ENCODE assay signal across 8 cellular contexts in the genomic region with DNA sequence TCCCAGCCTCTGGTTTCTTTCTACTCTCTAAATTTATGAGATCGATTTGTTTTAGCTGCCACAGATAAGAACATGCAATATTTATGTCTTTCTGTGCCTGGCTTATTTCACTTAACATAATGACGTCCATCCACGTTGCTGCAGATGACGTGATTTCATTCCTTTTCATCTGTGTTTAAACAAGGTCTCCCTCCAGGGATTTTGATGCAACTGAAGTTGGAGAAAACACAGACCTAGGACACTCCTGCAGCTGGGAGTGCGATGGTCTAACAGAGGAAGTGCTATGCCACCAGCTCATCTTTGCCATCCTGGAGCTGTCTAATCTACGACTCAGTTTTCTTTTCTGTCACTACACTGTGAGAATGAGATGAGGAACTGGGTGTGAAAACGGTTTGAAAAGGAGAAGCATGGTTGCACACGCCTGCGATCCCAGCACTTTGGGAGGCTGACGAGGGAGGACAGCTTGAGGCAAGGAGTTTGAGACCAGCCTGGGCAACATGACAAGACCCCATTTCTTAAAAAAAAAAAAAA. TPM values are rescaled to one million over a fixed set of nuclear protein-coding genes. Genes with fewer than 3 reads are reported as not detected.
A peak's percentile ranks its signal among the peaks of the same experiment; 100 is the strongest.
DNase-seq lines count a peak whose midpoint lies in the region; ATAC-seq and TF ChIP-seq lines count a peak whose summit lies in the region.

No MANE protein-coding gene starts in this region.

- H3K4me1 Mint-ChIP-seq in activated naive CD4-positive, alpha-beta T cell treated with anti-CD3 and anti-CD28 coated beads for 36 hours (ENCODE audit: low read depth), result peaks cover 35% of the 10 kb centered on the region
- H3K4me1 Mint-ChIP-seq in glutamatergic neuron (ENCODE audit: low read depth, unreplicated experiment), result peaks cover 16% of the 10 kb centered on the region

- intact Hi-C loops in activated naive CD4-positive, alpha-beta T cell treated with anti-CD3 and anti-CD28 coated beads for 36 hours (cut with micrococcal nuclease), result no loop called here
- intact Hi-C loops in tibial artery (cut with DNase I; ENCODE audit: low total_unique reads), result loop anchor here (10.0 kb wide), 1 partner anchor 132 kb away; no protein-coding TSS in a partner anchor

- no peaks in the 10 kb centered on the region for H3K27me3 Mint-ChIP-seq in activated naive CD4-positive, alpha-beta T cell treated with anti-CD3 and anti-CD28 coated beads for 36 hours (ENCODE audit: low read depth)
- peaks cover 8% of the 10 kb centered on the region for H3K27me3 Mint-ChIP-seq in glutamatergic neuron (ENCODE audit: unreplicated experiment)

- TF ChIP-seq CTCF in glutamatergic neuron (IDR thresholded peaks at IDR 0.05; ENCODE audit: partially characterized antibody, unreplicated experiment) (no peak), tibial artery (IDR thresholded peaks at IDR 0.05) (no peak)

- CTCF ChIA-PET in activated naive CD4-positive, alpha-beta T cell treated with anti-CD3 and anti-CD28 coated beads for 36 hours (lab: Charles Lee), result interaction anchor here (0.6 to 1.4 kb wide), 3 partner anchors 20 to 70 kb away, joined by 3 read pairs; no protein-coding TSS in a partner anchor

- no peaks in the 10 kb centered on the region for H3K9me3 ChIP-seq in tibial artery

- H3K4me3 Mint-ChIP-seq in activated naive CD4-positive, alpha-beta T cell treated with anti-CD3 and anti-CD28 coated beads for 36 hours, result peak overlapping the region; percentile 59
- H3K4me3 Mint-ChIP-seq in glutamatergic neuron (ENCODE audit: unreplicated experiment), result peak overlapping the region; percentile 80

- no peak for DNase-seq in activated naive CD4-positive, alpha-beta T cell treated with anti-CD3 and anti-CD28 coated beads for 36 hours
- DNase-seq in activated naive CD4-positive, alpha-beta T cell treated with anti-CD3 and anti-CD28 coated beads, Interleukin-2, amount 50 U/mL, for 16 hours, result no peak
- DNase-seq in glutamatergic neuron, result no peak
- DNase-seq in tibial artery, result no peak
- DNase-seq in NCI-H510A (lab: John Stamatoyannopoulos, UW), result no peak

- H3K9me3 Mint-ChIP-seq in activated naive CD4-positive, alpha-beta T cell treated with anti-CD3 and anti-CD28 coated beads for 36 hours, result no peaks in the 10 kb centered on the region
- H3K9me3 Mint-ChIP-seq in glutamatergic neuron (ENCODE audit: unreplicated experiment), result no peaks in the 10 kb centered on the region

- H3K4me3 ChIP-seq in tibial artery, result peak overlapping the region; percentile 64 to 77

- no peak; the same call in 2 of the 3 replicates for ATAC-seq in SK-N-SH treated with all-trans-retinoic acid at 6 μM for 48 hours
- ATAC-seq in GM21717 (IDR thresholded peaks at IDR 0.05; ENCODE audit: unreplicated experiment), result no peak
- no peak for ATAC-seq in GM21576 (IDR thresholded peaks at IDR 0.05; ENCODE audit: unreplicated experiment)

- no peaks in the 10 kb centered on the region for H3K36me3 Mint-ChIP-seq in activated naive CD4-positive, alpha-beta T cell treated with anti-CD3 and anti-CD28 coated beads for 36 hours (ENCODE audit: low read depth)
- peaks cover 6% of the 10 kb centered on the region for H3K36me3 Mint-ChIP-seq in glutamatergic neuron (ENCODE audit: unreplicated experiment)

- peak overlapping the region; percentile 90 to 98 for H3K27ac ChIP-seq in tibial artery

- H3K4me1 ChIP-seq in tibial artery, result peaks cover 0 to 25% (median 13%) of the 10 kb centered on the region in 4 donors

- H3K27ac Mint-ChIP-seq in activated naive CD4-positive, alpha-beta T cell treated with anti-CD3 and anti-CD28 coated beads for 36 hours, result peak overlapping the region; percentile 18
- H3K27ac Mint-ChIP-seq in glutamatergic neuron (ENCODE audit: unreplicated experiment), result peak overlapping the region; percentile 87

- no peaks in the 10 kb centered on the region for H3K36me3 ChIP-seq in tibial artery

- H3K27me3 ChIP-seq in tibial artery, result no peaks in the 10 kb centered on the region

TF ChIP-seq in SK-N-SH treated with all-trans-retinoic acid at 6 μM for 48 hours, 23 proteins besides CTCF, POLR2A, EP300 and RAD21 (continues in another document):
- TF ChIP-seq TOX (CRISPR knock-in tag; IDR thresholded peaks at IDR 0.05; ENCODE audit: borderline replicate concordance) (peak; percentile 67; the same call in 1 of the 2 replicates), GLIS3 (CRISPR knock-in tag; IDR thresholded peaks at IDR 0.05) (no peak), CSDC2 (CRISPR knock-in tag; IDR thresholded peaks at IDR 0.05) (0 out of 2 replicates have a peak, but pooled peaks have one; percentile 26), ZFP30 (CRISPR knock-in tag; IDR thresholded peaks at IDR 0.05) (peak; percentile 30; the same call in 1 of the 2 replicates), OSR1 (CRISPR knock-in tag; IDR thresholded peaks at IDR 0.05) (no peak), ZNF70 (CRISPR knock-in tag; IDR thresholded peaks at IDR 0.05) (no peak), RARB (CRISPR knock-in tag; IDR thresholded peaks at IDR 0.05) (no peak), PPARA (CRISPR knock-in tag; IDR thresholded peaks at IDR 0.05; ENCODE audit: borderline replicate concordance) (no peak), ARNTL (CRISPR knock-in tag; IDR thresholded peaks at IDR 0.05; ENCODE audit: borderline replicate concordance, low read depth) (no peak), ZNF565 (CRISPR knock-in tag; conservative IDR thresholded peaks at IDR 0.05; ENCODE audit: low read depth) (no peak), ZNF8 (CRISPR knock-in tag; IDR thresholded peaks at IDR 0.05) (peak; percentile 35; the same call in 1 of the 2 replicates), ZC3H10 (CRISPR knock-in tag; IDR thresholded peaks at IDR 0.05) (no peak), POU6F1 (CRISPR knock-in tag; IDR thresholded peaks at IDR 0.05; ENCODE audit: borderline replicate concordance, low read depth) (no peak), ISL1 (CRISPR knock-in tag; IDR thresholded peaks at IDR 0.05) (peak; percentile 80)
- TF ChIP-seq, protein P1, sequence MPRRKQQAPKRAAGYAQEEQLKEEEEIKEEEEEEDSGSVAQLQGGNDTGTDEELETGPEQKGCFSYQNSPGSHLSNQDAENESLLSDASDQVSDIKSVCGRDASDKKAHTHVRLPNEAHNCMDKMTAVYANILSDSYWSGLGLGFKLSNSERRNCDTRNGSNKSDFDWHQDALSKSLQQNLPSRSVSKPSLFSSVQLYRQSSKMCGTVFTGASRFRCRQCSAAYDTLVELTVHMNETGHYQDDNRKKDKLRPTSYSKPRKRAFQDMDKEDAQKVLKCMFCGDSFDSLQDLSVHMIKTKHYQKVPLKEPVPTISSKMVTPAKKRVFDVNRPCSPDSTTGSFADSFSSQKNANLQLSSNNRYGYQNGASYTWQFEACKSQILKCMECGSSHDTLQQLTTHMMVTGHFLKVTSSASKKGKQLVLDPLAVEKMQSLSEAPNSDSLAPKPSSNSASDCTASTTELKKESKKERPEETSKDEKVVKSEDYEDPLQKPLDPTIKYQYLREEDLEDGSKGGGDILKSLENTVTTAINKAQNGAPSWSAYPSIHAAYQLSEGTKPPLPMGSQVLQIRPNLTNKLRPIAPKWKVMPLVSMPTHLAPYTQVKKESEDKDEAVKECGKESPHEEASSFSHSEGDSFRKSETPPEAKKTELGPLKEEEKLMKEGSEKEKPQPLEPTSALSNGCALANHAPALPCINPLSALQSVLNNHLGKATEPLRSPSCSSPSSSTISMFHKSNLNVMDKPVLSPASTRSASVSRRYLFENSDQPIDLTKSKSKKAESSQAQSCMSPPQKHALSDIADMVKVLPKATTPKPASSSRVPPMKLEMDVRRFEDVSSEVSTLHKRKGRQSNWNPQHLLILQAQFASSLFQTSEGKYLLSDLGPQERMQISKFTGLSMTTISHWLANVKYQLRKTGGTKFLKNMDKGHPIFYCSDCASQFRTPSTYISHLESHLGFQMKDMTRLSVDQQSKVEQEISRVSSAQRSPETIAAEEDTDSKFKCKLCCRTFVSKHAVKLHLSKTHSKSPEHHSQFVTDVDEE (CRISPR knock-in tag; IDR thresholded peaks at IDR 0.05), result peak; percentile 89
- TF ChIP-seq, protein P2, sequence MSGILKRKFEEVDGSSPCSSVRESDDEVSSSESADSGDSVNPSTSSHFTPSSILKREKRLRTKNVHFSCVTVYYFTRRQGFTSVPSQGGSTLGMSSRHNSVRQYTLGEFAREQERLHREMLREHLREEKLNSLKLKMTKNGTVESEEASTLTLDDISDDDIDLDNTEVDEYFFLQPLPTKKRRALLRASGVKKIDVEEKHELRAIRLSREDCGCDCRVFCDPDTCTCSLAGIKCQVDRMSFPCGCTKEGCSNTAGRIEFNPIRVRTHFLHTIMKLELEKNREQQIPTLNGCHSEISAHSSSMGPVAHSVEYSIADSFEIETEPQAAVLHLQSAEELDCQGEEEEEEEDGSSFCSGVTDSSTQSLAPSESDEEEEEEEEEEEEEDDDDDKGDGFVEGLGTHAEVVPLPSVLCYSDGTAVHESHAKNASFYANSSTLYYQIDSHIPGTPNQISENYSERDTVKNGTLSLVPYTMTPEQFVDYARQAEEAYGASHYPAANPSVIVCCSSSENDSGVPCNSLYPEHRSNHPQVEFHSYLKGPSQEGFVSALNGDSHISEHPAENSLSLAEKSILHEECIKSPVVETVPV (CRISPR knock-in tag; IDR thresholded peaks at IDR 0.05), result peak; percentile 80; the same call in 1 of the 2 replicates

RNA-seq across cellular contexts. Expression of gene KCTD7, which starts 1.5 kb away (rescaled TPM):
- 1 to 10 TPM; 6.3 to 7.5 TPM for total RNA-seq in activated naive CD4-positive, alpha-beta T cell treated with anti-CD3 and anti-CD28 coated beads for 36 hours
- 48.5 TPM for total RNA-seq in glutamatergic neuron (ENCODE audit: unreplicated experiment)
